In genomic region chr16:83475108-83475507, GRCh38 we compare ENCODE assay signal across 20 cellular contexts.
DNase-seq lines count a peak whose midpoint lies in the region; ATAC-seq, FAIRE-seq and TF ChIP-seq lines count a peak whose summit lies in the region.
"Had no signal": no experiment of that assay in that cellular context is flagged by ENCODE, and none has a peak within 500 bp of the region (broad histone marks: within the 10 kb centered on the region; RNA-seq: fewer than 3 reads in every experiment).

No MANE protein-coding gene starts in this region.

- H3K9me3 Mint-ChIP-seq in astrocyte (ENCODE audit: unreplicated experiment) (no peaks in the 10 kb centered on the region), osteocyte (ENCODE audit: unreplicated experiment) (no peaks in the 10 kb centered on the region)

- no peak overlapping the region for H3K4me3 ChIP-seq in astrocyte (ENCODE audit: insufficient read depth, low read depth, low read length)
- H3K4me3 ChIP-seq: HAP-1, MG63 had no signal

- H3K36me3 Mint-ChIP-seq in astrocyte (ENCODE audit: low read depth, unreplicated experiment) (no peaks in the 10 kb centered on the region), osteocyte (ENCODE audit: unreplicated experiment) (no peaks in the 10 kb centered on the region)
- H3K36me3 Mint-ChIP-seq: T-cell had no signal

- H3K4me1 Mint-ChIP-seq in astrocyte (ENCODE audit: low read depth, unreplicated experiment) (peaks cover 5% of the 10 kb centered on the region), osteocyte (ENCODE audit: unreplicated experiment) (peaks cover 12% of the 10 kb centered on the region)
- H3K4me1 Mint-ChIP-seq: T-cell had no signal

- H3K27me3 ChIP-seq in astrocyte (ENCODE audit: insufficient read depth, low read length) = no peaks in the 10 kb centered on the region
- H3K27me3 ChIP-seq: MG63 had no signal

- H3K27me3 Mint-ChIP-seq in astrocyte (ENCODE audit: low read depth, unreplicated experiment) (peaks cover 20% of the 10 kb centered on the region), osteocyte (ENCODE audit: unreplicated experiment) (no peaks in the 10 kb centered on the region)

- H3K4me1 ChIP-seq in astrocyte (ENCODE audit: insufficient read depth, low read length) = peaks cover 7% of the 10 kb centered on the region
- H3K4me1 ChIP-seq: HAP-1 had no signal

- ATAC-seq in HG03135 (IDR thresholded peaks at IDR 0.05; ENCODE audit: unreplicated experiment) = no peak
- ATAC-seq in HG03175 (IDR thresholded peaks at IDR 0.05; ENCODE audit: unreplicated experiment) = no peak
- ATAC-seq: T-cell had no signal

- no peaks in the 10 kb centered on the region for H3K36me3 ChIP-seq in astrocyte (ENCODE audit: insufficient read depth, low read length)
- H3K36me3 ChIP-seq: HAP-1, MG63 had no signal

- FAIRE-seq in HTR-8/SVneo (lab: Jason Lieb, UNC) (peak; percentile 9), astrocyte (lab: Jason Lieb, UNC) (no peak)
- FAIRE-seq: GM19239 had no signal

- H4K20me1 ChIP-seq in astrocyte (ENCODE audit: insufficient read depth, low read length) = no peaks in the 10 kb centered on the region

- no peak overlapping the region for H3K27ac ChIP-seq in astrocyte (ENCODE audit: low read depth, low read length)
- H3K27ac ChIP-seq: KMS-11 had no signal

- H2AFZ ChIP-seq in astrocyte (ENCODE audit: low read depth, low read length) = no peak overlapping the region

- H3K4me3 Mint-ChIP-seq in astrocyte (ENCODE audit: unreplicated experiment) (no peak overlapping the region), osteocyte (ENCODE audit: unreplicated experiment) (no peak overlapping the region)
- H3K4me3 Mint-ChIP-seq: T-cell had no signal

- no peak overlapping the region for H3K9ac ChIP-seq in astrocyte (ENCODE audit: low read length)
- H3K9ac ChIP-seq: KMS-11, SK-N-SH had no signal

- no peaks in the 10 kb centered on the region for H3K79me2 ChIP-seq in astrocyte (ENCODE audit: insufficient read depth, low read length)

- peak; percentile 26 for DNase-seq in EL
- no peak for DNase-seq in HTR-8/SVneo (ENCODE audit: insufficient read length, low spot score)
- peak; percentile 10 for DNase-seq in astrocyte (ENCODE audit: low read depth)
- DNase-seq in osteocyte (ENCODE audit: extremely low spot score, unreplicated experiment) = peak; percentile 56
- no peak for DNase-seq in NCI-H524 (lab: John Stamatoyannopoulos, UW)
- DNase-seq: COR-L47, MG63, NCI-H1092 treated with DMSO at 0.1 percent for 48 hours, NCI-H1694, NCI-H2107, NCI-H345, NCI-H748 treated with DMSO at 0.1 percent for 48 hours, OCI-M1, SK-N-SH, T-cell had no signal

- no peaks in the 10 kb centered on the region for H3K9me3 ChIP-seq in astrocyte (ENCODE audit: insufficient read depth, low read depth, low read length)
- H3K9me3 ChIP-seq: HAP-1, MG63, SK-N-SH had no signal

- H3K27ac Mint-ChIP-seq in astrocyte (ENCODE audit: unreplicated experiment) (no peak overlapping the region), osteocyte (ENCODE audit: unreplicated experiment) (no peak overlapping the region)
- H3K27ac Mint-ChIP-seq: T-cell had no signal

- no peak overlapping the region for H3K4me2 ChIP-seq in astrocyte (ENCODE audit: low read length)
- H3K4me2 ChIP-seq: KMS-11, SK-N-SH had no signal

- TF ChIP-seq CTCF in astrocyte (IDR thresholded peaks at IDR 0.05; ENCODE audit: insufficient read depth, low read depth, low read length) (no peak), osteocyte (IDR thresholded peaks at IDR 0.05) (no peak)

Comparison
In these comparisons a context has a peak if more than half of its experiments do, and no peak if none do; other contexts are left out.
1. DNase-seq: peak in EL (single experiment), astrocyte (single experiment) and osteocyte (single experiment); none in HTR-8/SVneo (single experiment) and NCI-H524 (0 of 2).